In the genomic region with DNA sequence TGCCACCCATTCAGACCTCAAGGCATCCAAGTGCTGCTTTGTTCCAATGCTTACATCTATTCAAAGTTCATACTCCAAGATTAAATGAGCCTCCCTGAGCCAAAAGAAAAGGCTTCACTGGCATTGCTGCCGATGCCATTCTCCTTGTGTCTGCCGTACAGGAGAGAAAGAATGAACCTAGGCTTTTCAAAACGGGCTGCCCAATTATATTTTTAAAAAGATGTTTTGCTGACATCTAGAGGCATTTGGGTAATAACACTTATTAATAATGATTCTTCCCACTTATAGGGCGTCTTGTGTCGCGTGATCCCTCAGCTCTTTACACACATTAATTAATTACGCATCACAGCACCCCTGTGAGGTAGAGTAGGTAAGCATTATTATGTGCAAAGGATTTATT, we compare ENCODE assay signal across 12 cellular contexts.
A peak's percentile ranks its signal among the peaks of the same experiment; 100 is the strongest.
DNase-seq lines count a peak whose midpoint lies in the region; FAIRE-seq and TF ChIP-seq lines count a peak whose summit lies in the region.
"Had no signal": no experiment of that assay in that cellular context is flagged by ENCODE, and none has a peak within 500 bp of the region (broad histone marks: within the 10 kb centered on the region; RNA-seq: fewer than 3 reads in every experiment).

No MANE protein-coding gene starts in this region.

- H3K27ac Mint-ChIP-seq in activated naive CD4-positive, alpha-beta T cell treated with anti-CD3 and anti-CD28 coated beads, Interleukin-2, amount 10 ng/mL, durations not matched to agents 7 days and 5 days, result no peak overlapping the region

- peak; percentile 32 for DNase-seq in HT-29 (ENCODE audit: low spot score)
- peak; percentile 22 for DNase-seq in NCI-H2227 treated with DMSO at 0.1 percent for 48 hours (lab: John Stamatoyannopoulos, UW)
- DNase-seq in bronchial epithelial cell (ENCODE audit: low read depth), result peak; percentile 56
- DNase-seq in pons (ENCODE audit: low spot score), result peak; percentile 46
- no peak for DNase-seq in GM19238 (ENCODE audit: insufficient read length, low spot score)
- DNase-seq in activated naive CD4-positive, alpha-beta T cell treated with anti-CD3 and anti-CD28 coated beads, Interleukin-2, amount 10 ng/mL, durations not matched to agents 7 days and 5 days, result no peak
- DNase-seq in NCI-H1694 treated with DMSO at 0.1 percent for 48 hours (lab: John Stamatoyannopoulos, UW), result no peak
- DNase-seq: activated CD4-positive, alpha-beta T cell treated with anti-CD3 and anti-CD28 coated beads for 1 hour; colonic mucosa; mesendoderm; SHP77 had no signal

- H3K4me3 ChIP-seq in bronchial epithelial cell (ENCODE audit: low read depth, low read length), result no peak overlapping the region
- H3K4me3 ChIP-seq: colonic mucosa, right atrium auricular region had no signal

- peak; percentile 29 for TF ChIP-seq CTCF in bronchial epithelial cell (IDR thresholded peaks at IDR 0.05; ENCODE audit: insufficient read depth, low read length, severe bottlenecking)

- no peaks in the 10 kb centered on the region for H3K36me3 Mint-ChIP-seq in activated naive CD4-positive, alpha-beta T cell treated with anti-CD3 and anti-CD28 coated beads, Interleukin-2, amount 10 ng/mL, durations not matched to agents 7 days and 5 days

- H3K36me3 ChIP-seq in bronchial epithelial cell (ENCODE audit: control insufficient read depth, insufficient read depth, low read length), result no peaks in the 10 kb centered on the region
- H3K36me3 ChIP-seq: colonic mucosa, right atrium auricular region had no signal

- no peaks in the 10 kb centered on the region for H3K27me3 Mint-ChIP-seq in activated naive CD4-positive, alpha-beta T cell treated with anti-CD3 and anti-CD28 coated beads, Interleukin-2, amount 10 ng/mL, durations not matched to agents 7 days and 5 days

- CTCF ChIA-PET in activated naive CD4-positive, alpha-beta T cell treated with anti-CD3 and anti-CD28 coated beads, Interleukin-2, amount 10 ng/mL, durations not matched to agents 7 days and 5 days (lab: Charles Lee), result no interaction called here

- no peak overlapping the region for H3K4me3 Mint-ChIP-seq in activated naive CD4-positive, alpha-beta T cell treated with anti-CD3 and anti-CD28 coated beads, Interleukin-2, amount 10 ng/mL, durations not matched to agents 7 days and 5 days

- no peaks in the 10 kb centered on the region for H3K4me1 Mint-ChIP-seq in activated naive CD4-positive, alpha-beta T cell treated with anti-CD3 and anti-CD28 coated beads, Interleukin-2, amount 10 ng/mL, durations not matched to agents 7 days and 5 days

- no peak for FAIRE-seq in bronchial epithelial cell (lab: Jason Lieb, UNC)

- H3K9me3 Mint-ChIP-seq in activated naive CD4-positive, alpha-beta T cell treated with anti-CD3 and anti-CD28 coated beads, Interleukin-2, amount 10 ng/mL, durations not matched to agents 7 days and 5 days, result no peaks in the 10 kb centered on the region

- H3K27me3 ChIP-seq in bronchial epithelial cell (ENCODE audit: control insufficient read depth, insufficient read depth, low read length), result peaks cover 2% of the 10 kb centered on the region
- H3K27me3 ChIP-seq: colonic mucosa, right atrium auricular region had no signal

Comparison
In these comparisons a context has a peak if more than half of its experiments do, and no peak if none do; other contexts are left out.
1. DNase-seq: peak in HT-29 (single experiment), NCI-H2227 treated with DMSO at 0.1 percent for 48 hours (single experiment), bronchial epithelial cell (single experiment) and pons (single experiment); none in GM19238 (single experiment), activated naive CD4-positive, alpha-beta T cell treated with anti-CD3 and anti-CD28 coated beads, Interleukin-2, amount 10 ng/mL, durations not matched to agents 7 days and 5 days (single experiment) and NCI-H1694 treated with DMSO at 0.1 percent for 48 hours (single experiment).